In the genomic region with DNA sequence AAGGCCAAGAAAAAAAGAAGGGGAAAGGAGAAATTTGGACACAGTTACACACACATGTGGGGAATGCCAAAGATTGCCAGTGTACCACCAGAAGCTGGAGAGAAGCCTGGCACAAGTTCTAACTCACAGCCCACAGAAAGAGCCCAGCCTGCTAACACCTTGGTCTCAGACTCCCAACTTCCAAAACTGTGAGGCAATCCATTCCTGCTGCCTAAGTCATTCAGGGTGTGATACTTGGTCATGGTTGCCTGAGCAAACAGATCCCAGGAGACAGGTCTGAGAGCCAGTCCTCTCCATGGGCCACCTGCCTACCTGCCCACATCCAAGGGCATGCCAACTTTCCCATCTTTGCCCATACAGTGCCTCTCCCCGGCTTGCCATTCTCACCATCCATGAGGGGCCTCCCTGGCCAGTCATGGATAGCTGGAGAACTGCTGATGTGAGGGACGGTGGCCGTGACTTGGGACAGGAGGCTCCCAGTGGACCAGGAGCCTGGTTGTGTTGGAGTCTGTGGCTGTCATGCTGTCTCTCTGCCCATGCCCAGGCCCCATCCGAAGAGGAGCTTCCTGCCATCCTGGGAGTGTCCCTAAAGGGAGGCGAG, we compare ENCODE assay signal across 1 cellular context.
TF ChIP-seq lines count a peak whose summit lies in the region.

No MANE protein-coding gene starts in this region.

TF ChIP-seq in HepG2, 621 proteins besides CTCF, POLR2A, EP300 and RAD21 (continued from another document):
- TF ChIP-seq, protein P1, sequence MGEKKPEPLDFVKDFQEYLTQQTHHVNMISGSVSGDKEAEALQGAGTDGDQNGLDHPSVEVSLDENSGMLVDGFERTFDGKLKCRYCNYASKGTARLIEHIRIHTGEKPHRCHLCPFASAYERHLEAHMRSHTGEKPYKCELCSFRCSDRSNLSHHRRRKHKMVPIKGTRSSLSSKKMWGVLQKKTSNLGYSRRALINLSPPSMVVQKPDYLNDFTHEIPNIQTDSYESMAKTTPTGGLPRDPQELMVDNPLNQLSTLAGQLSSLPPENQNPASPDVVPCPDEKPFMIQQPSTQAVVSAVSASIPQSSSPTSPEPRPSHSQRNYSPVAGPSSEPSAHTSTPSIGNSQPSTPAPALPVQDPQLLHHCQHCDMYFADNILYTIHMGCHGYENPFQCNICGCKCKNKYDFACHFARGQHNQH (CRISPR knock-in tag; IDR thresholded peaks at IDR 0.05): no peak
- no peak for TF ChIP-seq IRX3 (CRISPR knock-in tag; IDR thresholded peaks at IDR 0.05; ENCODE audit: borderline replicate concordance, low read depth)
- TF ChIP-seq MATR3 (CRISPR knock-in tag; IDR thresholded peaks at IDR 0.05): no peak
- TF ChIP-seq ZMYM4 (CRISPR knock-in tag; IDR thresholded peaks at IDR 0.05): no peak
- no peak for TF ChIP-seq ZNF607 (CRISPR knock-in tag; IDR thresholded peaks at IDR 0.05; ENCODE audit: borderline replicate concordance)
- TF ChIP-seq ESRRA (CRISPR knock-in tag; IDR thresholded peaks at IDR 0.05; ENCODE audit: low read depth): no peak
- TF ChIP-seq HNF4G (IDR thresholded peaks at IDR 0.05; ENCODE audit: borderline replicate concordance, low read depth, low read length): no peak
- TF ChIP-seq HNF4G (CRISPR knock-in tag; IDR thresholded peaks at IDR 0.05; ENCODE audit: borderline replicate concordance, low read depth): no peak
